28 cellular contexts compared by ENCODE assay signal in the genomic region with DNA sequence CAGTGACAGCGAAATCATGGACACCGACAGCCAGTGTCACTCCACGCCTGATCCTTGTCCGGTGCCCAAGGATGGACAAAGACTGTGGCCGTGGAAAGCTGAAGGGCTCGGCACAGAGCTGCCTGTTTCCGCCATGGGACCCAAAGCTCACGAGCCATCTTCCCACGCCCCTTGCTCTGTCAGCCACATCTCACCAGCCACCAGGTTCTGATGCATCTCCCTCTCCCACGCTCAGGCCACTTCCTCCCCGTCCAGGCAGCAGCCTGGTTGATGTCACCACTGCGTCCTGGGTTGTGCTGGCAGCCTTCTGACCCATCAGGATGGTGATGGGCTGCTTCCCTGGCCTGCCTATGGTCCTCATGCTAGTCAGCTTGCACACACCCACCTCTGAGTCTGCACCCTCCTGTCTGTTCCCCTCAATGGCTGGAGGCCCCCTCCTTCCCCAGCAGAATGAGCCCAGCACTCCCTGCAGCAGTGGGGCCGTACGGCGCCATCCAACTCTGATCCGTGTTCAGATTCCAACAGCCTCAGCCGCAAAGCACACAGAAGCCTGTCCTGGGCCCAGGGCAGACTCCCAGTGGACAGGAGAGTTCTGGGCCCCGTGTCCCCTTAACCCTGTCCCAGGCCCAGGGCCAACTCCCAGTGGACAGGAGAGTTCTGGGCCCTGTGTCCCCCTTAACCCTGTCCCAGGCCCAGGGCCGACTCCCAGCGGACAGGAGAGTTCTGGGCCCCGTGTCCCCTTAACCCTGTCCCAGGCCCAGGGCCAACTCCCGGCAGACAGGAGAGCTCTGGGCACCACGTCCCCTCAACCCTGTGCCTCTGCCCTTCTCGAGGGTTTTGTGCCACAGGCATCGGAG.
A peak's percentile ranks its signal among the peaks of the same experiment; 100 is the strongest.
DNase-seq lines count a peak whose midpoint lies in the region; ATAC-seq, FAIRE-seq and TF ChIP-seq lines count a peak whose summit lies in the region.
"Had no signal": no experiment of that assay in that cellular context is flagged by ENCODE, and none has a peak within 500 bp of the region (broad histone marks: within the 10 kb centered on the region; RNA-seq: fewer than 3 reads in every experiment).

No MANE protein-coding gene starts in this region.

- H3K27ac Mint-ChIP-seq in activated naive CD8-positive, alpha-beta T cell treated with anti-CD3 and anti-CD28 coated beads, Interleukin-2, amount 10 ng/mL, durations not matched to agents 7 days and 5 days: no peak overlapping the region
- H3K27ac Mint-ChIP-seq in activated naive CD8-positive, alpha-beta T cell treated with anti-CD3 and anti-CD28 coated beads, Interleukin-2, amount 50 U/mL, for 24 hours: no peak overlapping the region
- no peak overlapping the region for H3K27ac Mint-ChIP-seq in natural killer cell treated with Interleukin-12 subunit alpha and Interleukin-12 subunit beta and Interleukin-15 and Interleukin-18, amount 100 ng/mL, for 72 hours
- H3K27ac Mint-ChIP-seq in type B pancreatic cell: no peak overlapping the region
- H3K27ac Mint-ChIP-seq: activated naive CD4-positive, alpha-beta T cell treated with anti-CD3 and anti-CD28 coated beads for 36 hours; T-helper 17 cell had no signal

- in situ Hi-C loops in GM12878 (cut with MboI): no loop called here

- H3K9me3 Mint-ChIP-seq in activated naive CD8-positive, alpha-beta T cell treated with anti-CD3 and anti-CD28 coated beads, Interleukin-2, amount 10 ng/mL, durations not matched to agents 7 days and 5 days: no peaks in the 10 kb centered on the region
- no peaks in the 10 kb centered on the region for H3K9me3 Mint-ChIP-seq in activated naive CD8-positive, alpha-beta T cell treated with anti-CD3 and anti-CD28 coated beads, Interleukin-2, amount 50 U/mL, for 24 hours
- no peaks in the 10 kb centered on the region for H3K9me3 Mint-ChIP-seq in natural killer cell treated with Interleukin-12 subunit alpha and Interleukin-12 subunit beta and Interleukin-15 and Interleukin-18, amount 100 ng/mL, for 72 hours
- no peaks in the 10 kb centered on the region for H3K9me3 Mint-ChIP-seq in type B pancreatic cell
- H3K9me3 Mint-ChIP-seq: activated naive CD4-positive, alpha-beta T cell treated with anti-CD3 and anti-CD28 coated beads for 36 hours had no signal

- H3K4me1 Mint-ChIP-seq in activated naive CD8-positive, alpha-beta T cell treated with anti-CD3 and anti-CD28 coated beads, Interleukin-2, amount 10 ng/mL, durations not matched to agents 7 days and 5 days: no peaks in the 10 kb centered on the region
- H3K4me1 Mint-ChIP-seq in activated naive CD8-positive, alpha-beta T cell treated with anti-CD3 and anti-CD28 coated beads, Interleukin-2, amount 50 U/mL, for 24 hours: no peaks in the 10 kb centered on the region
- H3K4me1 Mint-ChIP-seq in natural killer cell treated with Interleukin-12 subunit alpha and Interleukin-12 subunit beta and Interleukin-15 and Interleukin-18, amount 100 ng/mL, for 72 hours (ENCODE audit: low read depth in 2 of 2): peaks cover 0 to 4% of the 10 kb centered on the region in 2 donors
- H3K4me1 Mint-ChIP-seq in type B pancreatic cell (ENCODE audit: unreplicated experiment): no peaks in the 10 kb centered on the region

- H3K4me2 ChIP-seq in GM12878 (ENCODE audit: control insufficient read depth, insufficient read depth): no peak overlapping the region
- H3K4me2 ChIP-seq: BLaER1, hepatocyte had no signal

- CTCF ChIA-PET in GM12878 (lab: Yijun Ruan, JAX): no interaction called here

- no TSS peak for BruUV-seq in GM12878 (replicated peaks; lab: Mats Ljungman, UMichigan)

- no peaks in the 10 kb centered on the region for H3K36me3 ChIP-seq in GM12878 (ENCODE audit: control insufficient read depth in 2 of 2, insufficient read depth in 2 of 2, low read length in 1 of 2)
- H3K36me3 ChIP-seq: ascending aorta, BLaER1, lower lobe of right lung, SJCRH30 had no signal

- WGBS in GM12878 (ENCODE audit: insufficient coverage, insufficient replicate concordance, low lambda C conversion rate, missing lambda C conversion rate): 68% methylated on average over 25 of the region's 25 CpGs

- TF ChIP-seq POLR2A in GM12878 (IDR thresholded peaks at IDR 0.05; ENCODE audit: low read depth, low read length): no peak

- POLR2A ChIA-PET in activated naive CD8-positive, alpha-beta T cell treated with anti-CD3 and anti-CD28 coated beads, Interleukin-2, amount 10 ng/mL, durations not matched to agents 7 days and 5 days (lab: Charles Lee): no interaction called here
- POLR2A ChIA-PET in GM12878 (lab: Charles Lee): no interaction called here

- no peak overlapping the region for H3K27ac ChIP-seq in GM12878 (ENCODE audit: control insufficient read depth, insufficient read depth)
- H3K27ac ChIP-seq: ascending aorta, BLaER1, dorsolateral prefrontal cortex, epithelial cell of prostate, hepatocyte, lower lobe of right lung, SJCRH30 had no signal

- RAD21 ChIA-PET in GM12878 (lab: Charles Lee; ENCODE audit: unreplicated experiment): no interaction called here

- no peak for TF ChIP-seq CTCF in GM12878 (IDR thresholded peaks at IDR 0.05 in 2 of 3, conservative IDR thresholded peaks at IDR 0.05 in 1 of 3; ENCODE audit: control insufficient read depth in 2 of 3, extremely low read depth in 1 of 3, insufficient read depth in 1 of 3, low read depth in 3 of 3, low read length in 3 of 3)
- TF ChIP-seq CTCF in type B pancreatic cell (conservative IDR thresholded peaks at IDR 0.05): no peak

- H3K4me3 ChIP-seq in GM12878: no peak overlapping the region
- H3K4me3 ChIP-seq: ascending aorta, BLaER1, dorsolateral prefrontal cortex, hepatocyte, lower lobe of right lung, SJCRH30 had no signal

- no peaks in the 10 kb centered on the region for H3K27me3 ChIP-seq in GM12878 (replicated peaks in 1 of 2; ENCODE audit: control insufficient read depth in 2 of 2, insufficient read depth in 2 of 2, low read length in 1 of 2)
- H3K27me3 ChIP-seq: ascending aorta, BLaER1, dorsolateral prefrontal cortex, hepatocyte had no signal

- no peak overlapping the region for H2AFZ ChIP-seq in GM12878 (ENCODE audit: control insufficient read depth, low read depth, low read length)
- H2AFZ ChIP-seq: hepatocyte had no signal

- intact Hi-C loops in GM12878 (cut with micrococcal nuclease; ENCODE audit: unreplicated experiment): no loop called here

- no peak overlapping the region for H3K4me3 Mint-ChIP-seq in activated naive CD8-positive, alpha-beta T cell treated with anti-CD3 and anti-CD28 coated beads, Interleukin-2, amount 10 ng/mL, durations not matched to agents 7 days and 5 days
- no peak overlapping the region for H3K4me3 Mint-ChIP-seq in activated naive CD8-positive, alpha-beta T cell treated with anti-CD3 and anti-CD28 coated beads, Interleukin-2, amount 50 U/mL, for 24 hours
- no peak overlapping the region for H3K4me3 Mint-ChIP-seq in natural killer cell treated with Interleukin-12 subunit alpha and Interleukin-12 subunit beta and Interleukin-15 and Interleukin-18, amount 100 ng/mL, for 72 hours
- H3K4me3 Mint-ChIP-seq in type B pancreatic cell: no peak overlapping the region
- H3K4me3 Mint-ChIP-seq: activated naive CD4-positive, alpha-beta T cell treated with anti-CD3 and anti-CD28 coated beads for 36 hours; T-helper 17 cell had no signal

- ATAC-seq in activated naive CD8-positive, alpha-beta T cell treated with anti-CD3 and anti-CD28 coated beads, Interleukin-2, amount 10 ng/mL, durations not matched to agents 7 days and 5 days (ENCODE audit: low read depth): no peak
- no peak for ATAC-seq in activated naive CD8-positive, alpha-beta T cell treated with anti-CD3 and anti-CD28 coated beads, Interleukin-2, amount 50 U/mL, for 24 hours
- ATAC-seq in GM12878: no peak
- ATAC-seq in natural killer cell treated with Interleukin-12 subunit alpha and Interleukin-12 subunit beta and Interleukin-15 and Interleukin-18, amount 100 ng/mL, for 72 hours: no peak
- ATAC-seq: lower lobe of right lung, T-helper 17 cell had no signal

- H3K9me3 ChIP-seq in GM12878 (replicated peaks; ENCODE audit: control insufficient read depth, insufficient read depth, low read length): no peaks in the 10 kb centered on the region; the same call in 2 of the 3 replicates
- H3K9me3 ChIP-seq: ascending aorta, BLaER1, Caco-2, lower lobe of right lung, SJCRH30 had no signal

- TF ChIP-seq EP300 in GM12878 (IDR thresholded peaks at IDR 0.05; ENCODE audit: borderline replicate concordance in 1 of 2, control insufficient read depth in 1 of 2, low read depth in 2 of 2, low read length in 2 of 2): no peak

- FAIRE-seq in GM12878 (lab: Jason Lieb, UNC): no peak
- FAIRE-seq: GM19239, urothelium cell line had no signal

- no peaks in the 10 kb centered on the region for H3K4me1 ChIP-seq in GM12878 (ENCODE audit: control insufficient read depth, insufficient read depth, low read length)
- H3K4me1 ChIP-seq: ascending aorta, BLaER1, Caco-2, lower lobe of right lung, SJCRH30 had no signal

- TF ChIP-seq RAD21 in GM12878 (IDR thresholded peaks at IDR 0.05; ENCODE audit: insufficient read depth, low read depth, low read length): no peak

- H3K36me3 Mint-ChIP-seq in activated naive CD8-positive, alpha-beta T cell treated with anti-CD3 and anti-CD28 coated beads, Interleukin-2, amount 10 ng/mL, durations not matched to agents 7 days and 5 days: no peaks in the 10 kb centered on the region
- no peaks in the 10 kb centered on the region for H3K36me3 Mint-ChIP-seq in activated naive CD8-positive, alpha-beta T cell treated with anti-CD3 and anti-CD28 coated beads, Interleukin-2, amount 50 U/mL, for 24 hours (ENCODE audit: low read depth)
- H3K36me3 Mint-ChIP-seq in natural killer cell treated with Interleukin-12 subunit alpha and Interleukin-12 subunit beta and Interleukin-15 and Interleukin-18, amount 100 ng/mL, for 72 hours: no peaks in the 10 kb centered on the region
- H3K36me3 Mint-ChIP-seq in type B pancreatic cell: no peaks in the 10 kb centered on the region

- H4K20me1 ChIP-seq in GM12878 (ENCODE audit: control insufficient read depth, insufficient read depth): no peaks in the 10 kb centered on the region

- H3K79me2 ChIP-seq in GM12878 (ENCODE audit: control insufficient read depth, insufficient read depth, low read length): no peaks in the 10 kb centered on the region
- H3K79me2 ChIP-seq: hepatocyte had no signal

- SMC1A ChIA-PET in GM12878 (lab: Charles Lee; ENCODE audit: uncharacterized antibody, unreplicated experiment): no interaction called here

- H3K27me3 Mint-ChIP-seq in activated naive CD8-positive, alpha-beta T cell treated with anti-CD3 and anti-CD28 coated beads, Interleukin-2, amount 10 ng/mL, durations not matched to agents 7 days and 5 days: no peaks in the 10 kb centered on the region
- no peaks in the 10 kb centered on the region for H3K27me3 Mint-ChIP-seq in activated naive CD8-positive, alpha-beta T cell treated with anti-CD3 and anti-CD28 coated beads, Interleukin-2, amount 50 U/mL, for 24 hours
- no peaks in the 10 kb centered on the region for H3K27me3 Mint-ChIP-seq in natural killer cell treated with Interleukin-12 subunit alpha and Interleukin-12 subunit beta and Interleukin-15 and Interleukin-18, amount 100 ng/mL, for 72 hours
- H3K27me3 Mint-ChIP-seq in type B pancreatic cell: no peaks in the 10 kb centered on the region
- H3K27me3 Mint-ChIP-seq: T-helper 17 cell had no signal

- DNase-seq in activated naive CD8-positive, alpha-beta T cell treated with anti-CD3 and anti-CD28 coated beads, Interleukin-2, amount 10 ng/mL, durations not matched to agents 7 days and 5 days: peak; percentile 16
- DNase-seq in activated naive CD8-positive, alpha-beta T cell treated with anti-CD3 and anti-CD28 coated beads, Interleukin-2, amount 50 U/mL, for 24 hours: no peak
- DNase-seq in GM12878 (ENCODE audit: low read depth, low spot score): no peak
- DNase-seq in natural killer cell treated with Interleukin-12 subunit alpha and Interleukin-12 subunit beta and Interleukin-15 and Interleukin-18, amount 100 ng/mL, for 72 hours (ENCODE audit: low spot score): peak; percentile 49
- peak; percentile 60 for DNase-seq in type B pancreatic cell (ENCODE audit: extremely low spot score, unreplicated experiment)
- DNase-seq in SKM-1 (lab: John Stamatoyannopoulos, UW; ENCODE audit: unreplicated experiment): no peak
- no peak for DNase-seq in foreskin melanocyte
- DNase-seq in HPDE6-E6E7 (ENCODE audit: extremely low spot score): no peak
- DNase-seq: ACHN; activated CD4-positive, alpha-beta T cell treated with anti-CD3 and anti-CD28 coated beads, Interleukin-2, amount 50 U/mL, for 48 hours; activated naive CD4-positive, alpha-beta T cell treated with anti-CD3 and anti-CD28 coated beads for 36 hours; central memory CD4-positive, alpha-beta T cell; IMR-90; lower lobe of right lung; NCI-H1105 treated with DMSO at 0.1 percent for 48 hours; NCI-H2081 treated with DMSO at 0.1 percent for 48 hours; nucleus accumbens; SJCRH30; stimulated activated CD8-positive, alpha-beta memory T cell treated with anti-CD3 and anti-CD28 coated beads, Interleukin-4, amount 100 ng/mL, for 48 hours; T-helper 17 cell had no signal

- no peak overlapping the region for H3K9ac ChIP-seq in GM12878 (ENCODE audit: control insufficient read depth, insufficient read depth, low read length)
- H3K9ac ChIP-seq: BLaER1 had no signal

Comparison
In these comparisons a context has a peak if more than half of its experiments do, and no peak if none do; other contexts are left out.
1. DNase-seq: peak in activated naive CD8-positive, alpha-beta T cell treated with anti-CD3 and anti-CD28 coated beads, Interleukin-2, amount 10 ng/mL, durations not matched to agents 7 days and 5 days (single experiment), natural killer cell treated with Interleukin-12 subunit alpha and Interleukin-12 subunit beta and Interleukin-15 and Interleukin-18, amount 100 ng/mL, for 72 hours (single experiment) and type B pancreatic cell (single experiment); none in activated naive CD8-positive, alpha-beta T cell treated with anti-CD3 and anti-CD28 coated beads, Interleukin-2, amount 50 U/mL, for 24 hours (single experiment), GM12878 (single experiment), SKM-1 (single experiment), foreskin melanocyte (single experiment) and HPDE6-E6E7 (single experiment).